8 cellular contexts compared by ENCODE assay signal in genomic region chr21:44920694-44921604, GRCh38. TPM values are rescaled to one million over a fixed set of nuclear protein-coding genes. Genes with fewer than 3 reads are reported as not detected.
DNase-seq lines count a peak whose midpoint lies in the region; ATAC-seq and TF ChIP-seq lines count a peak whose summit lies in the region.

ITGB2 (minus strand) TSS chr21:44920899; CDS start chr21:44910782, 10,117 bp downstream.

- peaks cover 0 to 71% (median 0%) of the 10 kb centered on the region in 9 donors for H3K4me1 ChIP-seq in heart right ventricle

- peak; percentile 72 for ATAC-seq in HG03354 (IDR thresholded peaks at IDR 0.05; ENCODE audit: poor library complexity, severe bottlenecking, unreplicated experiment)
- ATAC-seq in heart right ventricle, result peak in 7 of 8 donors; percentile 49 to 73 (median 61)

- H3K4me3 Mint-ChIP-seq in activated CD4-positive, alpha-beta T cell treated with anti-CD3 and anti-CD28 coated beads, Interleukin-2, amount 10 ng/mL, durations not matched to agents 24 days and 14 days, result peak within 1 kb of the TSS; percentile 94

- H3K36me3 ChIP-seq in heart right ventricle, result peaks cover 0 to 12% (median 0%) of the 10 kb centered on the region in 9 donors

- H3K9me3 ChIP-seq in heart right ventricle, result no peaks in the 10 kb centered on the region

- peak within 1 kb of the TSS in 8 of 10 donors; percentile 21 to 72 (median 36) for H3K4me3 ChIP-seq in heart right ventricle

- peaks cover 29% of the 10 kb centered on the region for H3K36me3 Mint-ChIP-seq in activated CD4-positive, alpha-beta T cell treated with anti-CD3 and anti-CD28 coated beads, Interleukin-2, amount 10 ng/mL, durations not matched to agents 24 days and 14 days (ENCODE audit: low read depth)

- H3K9me3 Mint-ChIP-seq in activated CD4-positive, alpha-beta T cell treated with anti-CD3 and anti-CD28 coated beads, Interleukin-2, amount 10 ng/mL, durations not matched to agents 24 days and 14 days, result no peaks in the 10 kb centered on the region

- H3K4me1 Mint-ChIP-seq in activated CD4-positive, alpha-beta T cell treated with anti-CD3 and anti-CD28 coated beads, Interleukin-2, amount 10 ng/mL, durations not matched to agents 24 days and 14 days, result peaks cover 65% of the 10 kb centered on the region

- DNase-seq in activated CD4-positive, alpha-beta T cell treated with anti-CD3 and anti-CD28 coated beads, Interleukin-2, amount 10 ng/mL, durations not matched to agents 24 days and 14 days, result peak; percentile 89
- DNase-seq in heart right ventricle (peak in 1 of 2 donors; percentile 52), NCI-H2196 treated with DMSO at 0.1 percent for 48 hours (lab: John Stamatoyannopoulos, UW; ENCODE audit: unreplicated experiment) (no peak), NCI-H69 (lab: John Stamatoyannopoulos, UW) (no peak), ACHN (no peak)
- peak; percentile 70 to 77 for DNase-seq in stimulated activated CD4-positive, alpha-beta T cell treated with anti-CD3 and anti-CD28 coated beads, Interleukin-2, amount 100 ng/mL, for 24 hours

- peak within 1 kb of the TSS in 4 of 10 donors; percentile 31 to 96 (median 56) for H3K27ac ChIP-seq in heart right ventricle

- in situ Hi-C loops in ACHN (cut with HindIII; ENCODE audit: low pct_ligation_motif_present, low pct_unique_long_range_greater_than_20kb, low sequenced_read_pairs), result no loop called here

- intact Hi-C loops in activated CD4-positive, alpha-beta T cell treated with anti-CD3 and anti-CD28 coated beads, Interleukin-2, amount 10 ng/mL, durations not matched to agents 24 days and 14 days (cut with micrococcal nuclease), result loop anchor here (10.0 kb wide), 1 partner anchor 266 kb away; the partner anchor contains the start of genes KRTAP12-3 and KRTAP12-4
- intact Hi-C loops in heart right ventricle (cut with DNase I), result no loop called here

- no peak for TF ChIP-seq CTCF in heart right ventricle (IDR thresholded peaks at IDR 0.05)

- 51 to 63% methylated on average over 29 of the region's 29 CpGs for WGBS in heart right ventricle, 2 donors

- H3K27me3 Mint-ChIP-seq in activated CD4-positive, alpha-beta T cell treated with anti-CD3 and anti-CD28 coated beads, Interleukin-2, amount 10 ng/mL, durations not matched to agents 24 days and 14 days, result no peaks in the 10 kb centered on the region

- peak; percentile 43 for TF ChIP-seq POLR2A in GM15510 (IDR thresholded peaks at IDR 0.05; ENCODE audit: borderline replicate concordance, extremely low read depth, insufficient read length)

- H3K27ac Mint-ChIP-seq in activated CD4-positive, alpha-beta T cell treated with anti-CD3 and anti-CD28 coated beads, Interleukin-2, amount 10 ng/mL, durations not matched to agents 24 days and 14 days, result peak within 1 kb of the TSS; percentile 90

- H3K27me3 ChIP-seq in heart right ventricle, result peaks cover 0 to 48% (median 33%) of the 10 kb centered on the region in 7 donors

RNA-seq across cellular contexts. Expression of gene ITGB2, which starts in this region (rescaled TPM):
- total RNA-seq in activated CD4-positive, alpha-beta T cell treated with anti-CD3 and anti-CD28 coated beads, Interleukin-2, amount 10 ng/mL, durations not matched to agents 24 days and 14 days, result 265 and 266 TPM in 2 replicates
- total RNA-seq in heart right ventricle, result 100 to 1,000 TPM in 1 of 10 donors, 10 to 100 TPM in 5, 1 to 10 TPM in 4; 5.1 to 151 (median 10.3) TPM
- polyA plus RNA-seq in heart right ventricle, result 10 to 100 TPM; 12.4 to 12.7 TPM

Comparison
In these comparisons a context has a peak if more than half of its experiments do, and no peak if none do; other contexts are left out.
1. DNase-seq: peak in activated CD4-positive, alpha-beta T cell treated with anti-CD3 and anti-CD28 coated beads, Interleukin-2, amount 10 ng/mL, durations not matched to agents 24 days and 14 days (single experiment) and stimulated activated CD4-positive, alpha-beta T cell treated with anti-CD3 and anti-CD28 coated beads, Interleukin-2, amount 100 ng/mL, for 24 hours (2 of 2); none in NCI-H2196 treated with DMSO at 0.1 percent for 48 hours (single experiment), NCI-H69 (single experiment) and ACHN (single experiment).